Comparison of ENCODE assay signal across 8 cellular contexts in genomic region chrX:46791927-46792825, GRCh38. TPM values are rescaled to one million over a fixed set of nuclear protein-coding genes. Genes with fewer than 3 reads are reported as not detected.
DNase-seq lines count a peak whose midpoint lies in the region; ATAC-seq and TF ChIP-seq lines count a peak whose summit lies in the region.

No MANE protein-coding gene starts in this region.

- H3K4me1 ChIP-seq in GM23338 (ENCODE audit: insufficient read depth) (peaks cover 7% of the 10 kb centered on the region; the same call in 1 of the 2 replicates), OCI-LY7 (ENCODE audit: insufficient read depth, low read length, poor library complexity, severe bottlenecking) (peaks cover 13% of the 10 kb centered on the region), mammary epithelial cell (ENCODE audit: insufficient read depth, low read length) (peaks cover 18% of the 10 kb centered on the region)

- in situ Hi-C loops in mammary epithelial cell (cut with MboI; ENCODE audit: low sequenced_read_pairs in 2 of 2) = no loop called here
- in situ Hi-C loops in G401 (cut with HindIII; ENCODE audit: low sequenced_read_pairs) = no loop called here

- no peak overlapping the region for H3K27ac Mint-ChIP-seq in GM23338

- no peaks in the 10 kb centered on the region for H3K9me3 ChIP-seq in OCI-LY7 (ENCODE audit: low read length)
- peaks cover 3% of the 10 kb centered on the region for H3K9me3 ChIP-seq in mammary epithelial cell (replicated peaks; ENCODE audit: insufficient read depth, low read length)

- H4K20me1 ChIP-seq in GM23338 (replicated peaks; ENCODE audit: insufficient read depth) = no peaks in the 10 kb centered on the region
- H4K20me1 ChIP-seq in OCI-LY7 (ENCODE audit: insufficient read depth, low read length) = no peaks in the 10 kb centered on the region
- no peaks in the 10 kb centered on the region for H4K20me1 ChIP-seq in mammary epithelial cell (ENCODE audit: insufficient read depth, low read length)

- H3K27me3 Mint-ChIP-seq in GM23338 (ENCODE audit: insufficient read depth, low read depth, poor library complexity) = no peaks in the 10 kb centered on the region

- no peak overlapping the region for H3K4me3 Mint-ChIP-seq in GM23338

- TF ChIP-seq CTCF in GM23338 (conservative IDR thresholded peaks at IDR 0.05; ENCODE audit: low read depth in 2 of 2) (no peak), OCI-LY7 (conservative IDR thresholded peaks at IDR 0.05; ENCODE audit: low read length) (no peak), mammary epithelial cell (conservative IDR thresholded peaks at IDR 0.05 in 1 of 2, IDR thresholded peaks at IDR 0.05 in 1 of 2; ENCODE audit: extremely low read depth in 1 of 2, insufficient read depth in 1 of 2, low read depth in 1 of 2, low read length in 2 of 2) (no peak)

- H3K36me3 Mint-ChIP-seq in GM23338 (ENCODE audit: low read depth) = no peaks in the 10 kb centered on the region

- H2AFZ ChIP-seq in GM23338 (peak overlapping the region; percentile 34; the same call in 1 of the 2 replicates), OCI-LY7 (ENCODE audit: low read length) (peak overlapping the region; percentile 83), mammary epithelial cell (ENCODE audit: low read depth, low read length) (no peak overlapping the region)

- no peaks in the 10 kb centered on the region for H3F3A ChIP-seq in GM23338 (replicated peaks; ENCODE audit: low read depth)

- BruUV-seq in OCI-LY7 (replicated peaks; lab: Mats Ljungman, UMichigan) (no TSS peak), mammary epithelial cell (replicated peaks; lab: Mats Ljungman, UMichigan) (no TSS peak)

- POLR2A ChIA-PET in OCI-LY7 (lab: Charles Lee) = interaction anchor here (0.7 to 1.0 kb wide), 2 partner anchors 34 to 47 kb away, joined by 3 read pairs; no protein-coding TSS in a partner anchor

- no peaks in the 10 kb centered on the region for H3K36me3 ChIP-seq in GM23338 (ENCODE audit: insufficient read depth)
- H3K36me3 ChIP-seq in OCI-LY7 (ENCODE audit: insufficient read depth, low read length) = no peaks in the 10 kb centered on the region
- H3K36me3 ChIP-seq in mammary epithelial cell (ENCODE audit: insufficient read depth, low read length) = no peaks in the 10 kb centered on the region

- peaks cover 12% of the 10 kb centered on the region; the same call in 2 of the 3 replicates for H3K4me1 Mint-ChIP-seq in GM23338

- DNase-seq in COLO668 (lab: John Stamatoyannopoulos, UW; ENCODE audit: unreplicated experiment) (peak; percentile 15), GM23338 (ENCODE audit: low spot score) (peak; percentile 45), OCI-LY7 (ENCODE audit: low spot score) (no peak), mammary epithelial cell (peak; percentile 91), myocyte (ENCODE audit: low read depth) (peak; percentile 78), G401 (ENCODE audit: low spot score) (no peak), NCI-H345 treated with DMSO at 0.1 percent for 48 hours (lab: John Stamatoyannopoulos, UW; ENCODE audit: unreplicated experiment) (no peak)

- H3K79me2 ChIP-seq in GM23338 (replicated peaks; ENCODE audit: insufficient read depth) = no peaks in the 10 kb centered on the region
- H3K79me2 ChIP-seq in OCI-LY7 (ENCODE audit: insufficient read depth, low read depth, low read length) = no peaks in the 10 kb centered on the region
- no peaks in the 10 kb centered on the region for H3K79me2 ChIP-seq in mammary epithelial cell (ENCODE audit: insufficient read depth, low read length)

- H3K4me3 ChIP-seq in GM23338 = no peak overlapping the region
- no peak overlapping the region for H3K4me3 ChIP-seq in OCI-LY7 (ENCODE audit: low read depth, low read length, poor library complexity, severe bottlenecking)
- peak overlapping the region in 1 of 3 experiments; percentile 8 for H3K4me3 ChIP-seq in mammary epithelial cell (replicated peaks in 1 of 3; ENCODE audit: insufficient read depth in 1 of 3, low read depth in 2 of 3, low read length in 3 of 3)

- no peak overlapping the region for H3K9ac ChIP-seq in mammary epithelial cell (ENCODE audit: insufficient read depth, low read length)

- no peak overlapping the region for H3K27ac ChIP-seq in GM23338 (ENCODE audit: low read depth)
- H3K27ac ChIP-seq in OCI-LY7 (ENCODE audit: low read depth, low read length, poor library complexity, severe bottlenecking) = no peak overlapping the region
- H3K27ac ChIP-seq in mammary epithelial cell (ENCODE audit: insufficient read depth, low read depth, low read length) = peak overlapping the region; percentile 66

- peak; percentile 61; the same call in 2 of the 3 replicates for ATAC-seq in GM23338
- no peak for ATAC-seq in HG02938 (IDR thresholded peaks at IDR 0.05; ENCODE audit: unreplicated experiment)

- no peaks in the 10 kb centered on the region for H3K9me3 Mint-ChIP-seq in GM23338

- CTCF ChIA-PET in OCI-LY7 (lab: Charles Lee; ENCODE audit: unreplicated experiment) (no interaction called here), mammary epithelial cell (lab: Charles Lee; ENCODE audit: low non-redundant PET) (interaction anchor here (0.7 kb wide), 1 partner anchor 63 kb away, joined by 6 read pairs; no protein-coding TSS in a partner anchor)

- H3K9me2 ChIP-seq in GM23338 (ENCODE audit: insufficient read depth) = no peaks in the 10 kb centered on the region
- H3K9me2 ChIP-seq in OCI-LY7 (ENCODE audit: insufficient read depth, low read length) = no peaks in the 10 kb centered on the region

- H3K27me3 ChIP-seq in GM23338 (ENCODE audit: insufficient read depth) (no peaks in the 10 kb centered on the region), mammary epithelial cell (ENCODE audit: insufficient read depth, low read length) (no peaks in the 10 kb centered on the region)

- H3K4me2 ChIP-seq in GM23338 (no peak overlapping the region), OCI-LY7 (ENCODE audit: low read length) (peak overlapping the region; percentile 36; the same call in 1 of the 2 replicates), mammary epithelial cell (ENCODE audit: insufficient read depth, low read depth, low read length) (peak overlapping the region; percentile 57)

- 16% methylated on average over 7 of the region's 7 CpGs for WGBS in mammary epithelial cell (ENCODE audit: low coverage, missing lambda C conversion rate)

- dilution Hi-C loops in mammary epithelial cell (cut with HindIII; ENCODE audit: low sequenced_read_pairs) = loop anchor here (5.0 kb wide), 1 partner anchor 105 kb away; no protein-coding TSS in a partner anchor

- intact Hi-C loops in OCI-LY7 (cut with micrococcal nuclease; ENCODE audit: unreplicated experiment) = loop anchor here (10.0 kb wide), 1 partner anchor 147 kb away; no protein-coding TSS in a partner anchor
- intact Hi-C loops in mammary epithelial cell (cut with micrococcal nuclease) = loop anchor here (1.0 kb wide), 1 partner anchor 22 kb away; no protein-coding TSS in a partner anchor

TF ChIP-seq in GM23338, 12 proteins besides CTCF, POLR2A, EP300 and RAD21:
- TF ChIP-seq CREB1 (CRISPR knock-in tag; IDR thresholded peaks at IDR 0.05; ENCODE audit: low read depth) (0 out of 2 replicates have a peak, but pooled peaks have one; percentile 19), EZH2phosphoT487 (IDR thresholded peaks at IDR 0.05; ENCODE audit: unreplicated experiment) (no peak)

RNA-seq across cellular contexts. Expression of gene SLC9A7, which starts 33.3 kb away (rescaled TPM):
- total RNA-seq in GM23338 (2014; rRNA removed; shearing (Covaris generic)) = 11.0 and 15.4 TPM in 2 replicates
- polyA plus RNA-seq in GM23338 (2016; fragmentation: Nextera tagmentation; extraction: Ambion mirVana) = 2.5 TPM in 2 replicates
- 34.2 and 40.5 TPM in 2 replicates for total RNA-seq in OCI-LY7 (2014; rRNA removed; shearing (Covaris generic))
- 58.5 and 59.6 TPM in 2 replicates for total RNA-seq in OCI-LY7 (2022)
- 10 to 100 TPM; 32.4 to 72.7 TPM for total RNA-seq in mammary epithelial cell
- polyA plus RNA-seq in mammary epithelial cell = 19.7 TPM
- polyA minus RNA-seq in mammary epithelial cell = 70.2 TPM
- total RNA-seq in myocyte = 36.0 and 38.7 TPM in 2 replicates
- 12.8 TPM for polyA plus RNA-seq in myocyte (2012)
- 1.5 and 2.1 TPM in 2 replicates for total RNA-seq in G401 (2014; rRNA removed; shearing (Covaris generic))

RNA-seq across cellular contexts. Expression of gene RP2, which starts 44.7 kb away (rescaled TPM):
- total RNA-seq in GM23338 (2014; rRNA removed; shearing (Covaris generic)) = 11.0 and 12.1 TPM in 2 replicates
- polyA plus RNA-seq in GM23338 (2016; fragmentation: Nextera tagmentation; extraction: Ambion mirVana) (4.5 TPM in 2 replicates), mammary epithelial cell (7.2 TPM)
- 12.0 and 12.7 TPM in 2 replicates for total RNA-seq in OCI-LY7 (2014; rRNA removed; shearing (Covaris generic))
- total RNA-seq in OCI-LY7 (2022) (14.4 and 15.4 TPM in 2 replicates), mammary epithelial cell (10 to 100 TPM; 12.8 to 27.2 TPM), myocyte (6.8 and 7.2 TPM in 2 replicates)
- 9.5 TPM for polyA minus RNA-seq in mammary epithelial cell
- polyA plus RNA-seq in myocyte (2012) = 5.6 TPM
- 6.2 and 6.3 TPM in 2 replicates for total RNA-seq in G401 (2014; rRNA removed; shearing (Covaris generic))

Comparison
In these comparisons a context has a peak if more than half of its experiments do, and no peak if none do; other contexts are left out.
1. DNase-seq: peak in COLO668 (single experiment), GM23338 (single experiment), mammary epithelial cell (single experiment) and myocyte (single experiment); none in OCI-LY7 (single experiment), G401 (single experiment) and NCI-H345 treated with DMSO at 0.1 percent for 48 hours (single experiment).